In the genomic region with DNA sequence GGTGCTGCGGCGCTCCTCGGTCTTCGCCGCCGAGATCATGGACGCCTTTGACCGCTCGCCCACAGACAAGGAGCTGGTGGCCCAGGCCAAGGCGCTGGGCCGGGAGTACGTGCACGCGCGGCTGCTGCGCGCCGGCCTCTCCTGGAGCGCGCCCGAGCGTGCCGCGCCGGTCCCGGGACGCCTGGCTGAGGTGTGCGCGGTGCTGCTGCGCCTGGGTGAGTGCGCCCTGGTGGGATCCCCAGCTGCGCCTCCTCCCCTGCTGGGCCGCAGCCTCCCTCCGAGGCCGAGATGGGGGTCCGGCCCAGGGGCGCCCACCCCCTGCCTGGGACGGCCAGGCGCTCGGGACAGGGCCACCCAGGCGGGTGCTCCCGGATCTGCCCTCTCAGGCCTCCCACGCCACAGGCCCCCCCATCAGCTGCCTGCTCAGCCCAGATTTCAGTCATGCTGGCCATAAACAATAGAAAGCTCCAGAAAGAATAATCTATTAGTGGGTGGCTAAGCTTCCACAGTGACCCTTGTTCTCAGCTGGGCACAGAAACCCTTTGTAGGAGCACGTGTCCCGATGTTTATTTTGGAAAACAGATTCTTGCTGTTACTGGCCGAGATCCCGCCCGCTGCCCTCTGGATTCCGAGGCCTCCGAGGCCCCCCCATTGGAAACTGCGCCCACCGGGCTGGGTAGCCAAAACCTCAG, we compare ENCODE assay signal across 8 cellular contexts. TPM values are rescaled to one million over a fixed set of nuclear protein-coding genes. Genes with fewer than 3 reads are reported as not detected.
A peak's percentile ranks its signal among the peaks of the same experiment; 100 is the strongest.
DNase-seq lines count a peak whose midpoint lies in the region; ATAC-seq and TF ChIP-seq lines count a peak whose summit lies in the region.

No MANE protein-coding gene starts in this region.

- ATAC-seq in memory B cell (ENCODE audit: low read depth), result peak; percentile 41
- ATAC-seq in HG02642 (IDR thresholded peaks at IDR 0.05; ENCODE audit: poor library complexity, unreplicated experiment), result no peak
- no peak for ATAC-seq in HG03439 (IDR thresholded peaks at IDR 0.05; ENCODE audit: unreplicated experiment)

- H3K4me3 ChIP-seq in endodermal cell (ENCODE audit: low read length), result peak overlapping the region; percentile 76

- no peaks in the 10 kb centered on the region for H3K36me3 ChIP-seq in endodermal cell (ENCODE audit: control insufficient read depth, insufficient read depth, low read length)

- H3K27ac Mint-ChIP-seq in endodermal cell, result no peak overlapping the region
- no peak overlapping the region for H3K27ac Mint-ChIP-seq in memory B cell

- no peaks in the 10 kb centered on the region for H3K36me3 Mint-ChIP-seq in endodermal cell (ENCODE audit: low read depth)
- H3K36me3 Mint-ChIP-seq in memory B cell, result peaks cover 3% of the 10 kb centered on the region

- peaks cover 14% of the 10 kb centered on the region for H3K9me3 ChIP-seq in endodermal cell (ENCODE audit: control insufficient read depth, low read length)

- H3K4me1 Mint-ChIP-seq in endodermal cell (peaks cover 3% of the 10 kb centered on the region), memory B cell (peaks cover 2% of the 10 kb centered on the region)

- in situ Hi-C loops in GM13977 (cut with MboI; ENCODE audit: low pct_unique_long_range_greater_than_20kb, low sequenced_read_pairs, unreplicated experiment), result no loop called here

- no peaks in the 10 kb centered on the region for H3K27me3 ChIP-seq in endodermal cell (ENCODE audit: control insufficient read depth, insufficient read depth, low read length, poor library complexity, severe bottlenecking)

- H3K9me3 Mint-ChIP-seq in endodermal cell (peaks cover 20% of the 10 kb centered on the region), memory B cell (peaks cover 3% of the 10 kb centered on the region)

- 20 to 30% methylated on average over 20 to 52 of the region's 52 CpGs for WGBS in endodermal cell (ENCODE audit: insufficient coverage in 1 of 2, insufficient read length in 1 of 2), 2 experiments

- H3K27ac ChIP-seq in RWPE1 (peak overlapping the region; percentile 84), endodermal cell (ENCODE audit: low read depth, low read length) (no peak overlapping the region), temporal lobe (ENCODE audit: low read depth, low read length) (peak overlapping the region; percentile 100)

- DNase-seq in GM13977 (ENCODE audit: low spot score) (peak; percentile 59), RWPE1 (ENCODE audit: low spot score) (peak; percentile 54), endodermal cell (peak; percentile 80), memory B cell (ENCODE audit: low spot score in 2 of 2) (no peak), NCI-H128 (lab: John Stamatoyannopoulos, UW; ENCODE audit: unreplicated experiment) (no peak)

- CTCF ChIA-PET in RWPE1 (lab: Yijun Ruan, JAX), result no interaction called here

- peak overlapping the region; percentile 41 for H3K9ac ChIP-seq in endodermal cell (ENCODE audit: extremely low read depth, low read length, poor library complexity, severe bottlenecking)

- H3K27me3 Mint-ChIP-seq in endodermal cell (ENCODE audit: insufficient read depth), result peaks cover 6% of the 10 kb centered on the region
- peaks cover 18% of the 10 kb centered on the region for H3K27me3 Mint-ChIP-seq in memory B cell

- TF ChIP-seq CTCF in GM13977 (IDR thresholded peaks at IDR 0.05; ENCODE audit: extremely low read depth, insufficient read depth, missing control alignments) (no peak), RWPE1 (conservative IDR thresholded peaks at IDR 0.05; ENCODE audit: low read depth) (no peak), endodermal cell (conservative IDR thresholded peaks at IDR 0.05) (no peak)

- H3K4me3 Mint-ChIP-seq in endodermal cell (peak overlapping the region; percentile 60), memory B cell (peak overlapping the region; percentile 66)

- POLR2A ChIA-PET in RWPE1 (lab: Yijun Ruan, JAX; ENCODE audit: low non-redundant PET), result no interaction called here

- peaks cover 4% of the 10 kb centered on the region for H3K4me1 ChIP-seq in endodermal cell (ENCODE audit: control insufficient read depth, insufficient read depth, low read length)

RNA-seq across cellular contexts. Expression of gene BOK, which starts 1.1 kb away (rescaled TPM):
- 10 to 100 TPM; 23.4 to 24.5 TPM for total RNA-seq in endodermal cell
- 14.1 TPM for polyA plus RNA-seq in endodermal cell (2013, experiment 1 of 2)
- 13.7 TPM for polyA plus RNA-seq in endodermal cell (2013, experiment 2 of 2)
- 21.6 TPM for total RNA-seq in temporal lobe

RNA-seq across cellular contexts. Expression of gene STK25, which starts 51.3 kb away (rescaled TPM):
- total RNA-seq in endodermal cell, result 100 to 1,000 TPM; 226 to 252 TPM
- polyA plus RNA-seq in endodermal cell (2013, experiment 1 of 2), result 213 TPM
- 205 TPM for polyA plus RNA-seq in endodermal cell (2013, experiment 2 of 2)
- total RNA-seq in temporal lobe, result 127 TPM

Comparison
In these comparisons a context has a peak if more than half of its experiments do, and no peak if none do; other contexts are left out.
1. DNase-seq: peak in GM13977 (single experiment), RWPE1 (single experiment) and endodermal cell (single experiment); none in memory B cell (0 of 2) and NCI-H128 (single experiment).